29 cellular contexts compared by ENCODE assay signal in genomic region chr14:57991353-57991752, GRCh38.
"Had no signal": no experiment of that assay in that cellular context is flagged by ENCODE, and none has a peak within 500 bp of the region (broad histone marks: within the 10 kb centered on the region; RNA-seq: fewer than 3 reads in every experiment).

No MANE protein-coding gene starts in this region.

- H3K4me3 Mint-ChIP-seq: naive thymus-derived CD4-positive, alpha-beta T cell; natural killer cell; nephron; neural crest cell; stimulated activated memory B cell treated with anti-CD40 and anti-IgM and Interleukin-4, amounts not matched to agents 10 μg/mL and 1 μg/mL and 100 μg/mL, for 72 hours; stimulated activated naive CD8-positive, alpha-beta T cell treated with anti-CD3 and anti-CD28 coated beads, Interleukin-15, amount 100 ng/mL, for 72 hours; type B pancreatic cell had no signal

- DNase-seq: naive thymus-derived CD4-positive, alpha-beta T cell; natural killer cell; nucleus accumbens; pancreas; retina; right lobe of liver; sigmoid colon; small intestine; stimulated activated CD4-positive, alpha-beta T cell treated with anti-CD3 and anti-CD28 coated beads, Interleukin-15, amount 100 ng/mL, for 24 hours; stimulated activated CD4-positive, alpha-beta T cell treated with anti-CD3 and anti-CD28 coated beads, Interleukin-2, amount 100 ng/mL, for 24 hours; stimulated activated CD4-positive, alpha-beta T cell treated with anti-CD3 and anti-CD28 coated beads, Interleukin-2, amount 100 ng/mL, for 48 hours; stimulated activated CD4-positive, alpha-beta T cell treated with anti-CD3 and anti-CD28 coated beads, Interleukin-4, amount 100 ng/mL, for 24 hours; stimulated activated naive CD4-positive, alpha-beta T cell; stimulated activated naive CD8-positive, alpha-beta T cell treated with anti-CD3 and anti-CD28 coated beads, Interleukin-15, amount 100 ng/mL, for 72 hours; stimulated activated naive CD8-positive, alpha-beta T cell treated with anti-CD3 and anti-CD28 coated beads, Interleukin-15, Interleukin-2, amounts not matched to agents 100 U/mL and 50 U/mL, for 24 hours; substantia nigra; testis; tibial artery; transverse colon; upper lobe of right lung had no signal

- H3K4me3 ChIP-seq: pancreas, prostate gland, right atrium auricular region, right lobe of liver, sigmoid colon, suprapubic skin, testis, tibial artery, transverse colon, upper lobe of right lung, vagina had no signal

- H3K9me3 ChIP-seq: neutrophil, pancreas, prostate gland, right atrium auricular region, right lobe of liver, sigmoid colon, suprapubic skin, testis, tibial artery, transverse colon, upper lobe of right lung, vagina had no signal

- H3K27ac ChIP-seq: neutrophil, pancreas, prostate gland, right atrium auricular region, right lobe of liver, sigmoid colon, suprapubic skin, testis, transverse colon, upper lobe of right lung, vagina had no signal

- H3K36me3 ChIP-seq: neutrophil, pancreas, prostate gland, right atrium auricular region, right lobe of liver, sigmoid colon, suprapubic skin, tibial artery, transverse colon, upper lobe of right lung, vagina had no signal

- ATAC-seq: naive thymus-derived CD4-positive, alpha-beta T cell; natural killer cell; pancreas; right lobe of liver; stimulated activated memory B cell treated with anti-CD40 and anti-IgM and Interleukin-4, amounts not matched to agents 10 μg/mL and 1 μg/mL and 100 μg/mL, for 72 hours; stimulated activated naive CD8-positive, alpha-beta T cell treated with anti-CD3 and anti-CD28 coated beads, Interleukin-15, amount 100 ng/mL, for 72 hours; stimulated activated naive CD8-positive, alpha-beta T cell treated with anti-CD3 and anti-CD28 coated beads, Interleukin-15, Interleukin-2, amounts not matched to agents 100 U/mL and 50 U/mL, for 24 hours; upper lobe of right lung had no signal

- H3K27me3 ChIP-seq: neutrophil, pancreas, right atrium auricular region, right lobe of liver, sigmoid colon, suprapubic skin, testis, tibial artery, transverse colon, upper lobe of right lung, vagina had no signal

- FAIRE-seq: pancreas, small intestine had no signal

- H3K36me3 Mint-ChIP-seq: naive thymus-derived CD4-positive, alpha-beta T cell; natural killer cell; stimulated activated memory B cell treated with anti-CD40 and anti-IgM and Interleukin-4, amounts not matched to agents 10 μg/mL and 1 μg/mL and 100 μg/mL, for 72 hours; type B pancreatic cell had no signal

- H3K9me3 Mint-ChIP-seq: naive thymus-derived CD4-positive, alpha-beta T cell; nephron; neural crest cell; stimulated activated memory B cell treated with anti-CD40 and anti-IgM and Interleukin-4, amounts not matched to agents 10 μg/mL and 1 μg/mL and 100 μg/mL, for 72 hours; stimulated activated naive CD8-positive, alpha-beta T cell treated with anti-CD3 and anti-CD28 coated beads, Interleukin-15, amount 100 ng/mL, for 72 hours; type B pancreatic cell had no signal

- H3K4me1 ChIP-seq: pancreas, prostate gland, right atrium auricular region, right lobe of liver, sigmoid colon, suprapubic skin, testis, transverse colon, upper lobe of right lung had no signal

- H3K4me1 Mint-ChIP-seq: naive thymus-derived CD4-positive, alpha-beta T cell; natural killer cell; neural crest cell; stimulated activated memory B cell treated with anti-CD40 and anti-IgM and Interleukin-4, amounts not matched to agents 10 μg/mL and 1 μg/mL and 100 μg/mL, for 72 hours; stimulated activated naive CD8-positive, alpha-beta T cell treated with anti-CD3 and anti-CD28 coated beads, Interleukin-15, amount 100 ng/mL, for 72 hours had no signal

- H3K27ac Mint-ChIP-seq: naive thymus-derived CD4-positive, alpha-beta T cell; natural killer cell; nephron; stimulated activated memory B cell treated with anti-CD40 and anti-IgM and Interleukin-4, amounts not matched to agents 10 μg/mL and 1 μg/mL and 100 μg/mL, for 72 hours; stimulated activated naive CD8-positive, alpha-beta T cell treated with anti-CD3 and anti-CD28 coated beads, Interleukin-15, amount 100 ng/mL, for 72 hours; type B pancreatic cell had no signal

- H3K27me3 Mint-ChIP-seq: type B pancreatic cell had no signal
